In genomic region chr14:26905219-26905618, GRCh38 we compare ENCODE assay signal across 30 cellular contexts.
DNase-seq lines count a peak whose midpoint lies in the region; TF ChIP-seq lines count a peak whose summit lies in the region.
"Had no signal": no experiment of that assay in that cellular context is flagged by ENCODE, and none has a peak within 500 bp of the region (broad histone marks: within the 10 kb centered on the region; RNA-seq: fewer than 3 reads in every experiment).

No MANE protein-coding gene starts in this region.

- H3K4me3 Mint-ChIP-seq in neural crest cell (no peak overlapping the region), H9 (no peak overlapping the region)
- no peak overlapping the region for H3K4me3 Mint-ChIP-seq in CD4-positive, alpha-beta memory T cell
- H3K4me3 Mint-ChIP-seq: activated CD8-positive, alpha-beta T cell treated with anti-CD3 and anti-CD28 coated beads, Interleukin-2, amount 10 ng/mL, durations not matched to agents 7 days and 5 days; activated T-helper 17 cell treated with anti-CD3 and anti-CD28 coated beads, Interleukin-2, amount 50 U/mL, for 72 hours; CD4-positive, alpha-beta T cell; naive thymus-derived CD8-positive, alpha-beta T cell; stimulated activated naive CD8-positive, alpha-beta T cell treated with anti-CD3 and anti-CD28 coated beads, Interleukin-15, Interleukin-2, amounts not matched to agents 100 ng/mL and 50 ng/mL, for 24 hours had no signal

- no peak overlapping the region for H2BK12ac ChIP-seq in H9 (ENCODE audit: insufficient read length, low read depth, low read length)

- H4K91ac ChIP-seq in H9 (ENCODE audit: insufficient read length, low read depth, low read length): no peak overlapping the region

- H3K4me1 Mint-ChIP-seq in neural crest cell (no peaks in the 10 kb centered on the region), H9 (no peaks in the 10 kb centered on the region)
- H3K4me1 Mint-ChIP-seq in CD4-positive, alpha-beta memory T cell: no peaks in the 10 kb centered on the region
- H3K4me1 Mint-ChIP-seq: activated T-helper 17 cell treated with anti-CD3 and anti-CD28 coated beads, Interleukin-2, amount 50 U/mL, for 72 hours; naive thymus-derived CD8-positive, alpha-beta T cell had no signal

- H2BK5ac ChIP-seq in H9 (ENCODE audit: insufficient read length, low read length): no peak overlapping the region

- H3K56ac ChIP-seq in H9 (ENCODE audit: insufficient read length, low read depth, low read length): no peak overlapping the region

- no peaks in the 10 kb centered on the region for H3K23me2 ChIP-seq in H9 (ENCODE audit: insufficient read length, low read depth, low read length, poor library complexity, severe bottlenecking)

- no peak overlapping the region for H3K18ac ChIP-seq in H9 (ENCODE audit: insufficient read length, low read depth, low read length)

- intact Hi-C loops in CD4-positive, alpha-beta memory T cell (cut with micrococcal nuclease): no loop called here

- no peaks in the 10 kb centered on the region for H3K79me1 ChIP-seq in H9 (ENCODE audit: insufficient read depth, low read depth, low read length, poor library complexity, severe bottlenecking)

- no peak overlapping the region for H2BK15ac ChIP-seq in H9 (ENCODE audit: low read depth, low read length)

- H3K9ac ChIP-seq in H9 (ENCODE audit: extremely low read depth, insufficient read length, low read length): no peak overlapping the region

- H3K4me3 ChIP-seq in CD4-positive, alpha-beta memory T cell (ENCODE audit: low read length in 2 of 2): no peak overlapping the region
- H3K4me3 ChIP-seq: body of pancreas, dorsolateral prefrontal cortex, heart right ventricle, lower lobe of right lung, PC-9, spleen, thoracic aorta, uterus had no signal

- H2AK5ac ChIP-seq in H9 (ENCODE audit: insufficient read length, low read length): no peak overlapping the region

- H4K20me1 ChIP-seq in H9 (ENCODE audit: control insufficient read depth, insufficient read depth, insufficient read length): no peaks in the 10 kb centered on the region

- no peaks in the 10 kb centered on the region for H3K27me3 Mint-ChIP-seq in neural crest cell (ENCODE audit: low read depth)
- H3K27me3 Mint-ChIP-seq in CD4-positive, alpha-beta memory T cell: no peaks in the 10 kb centered on the region
- no peaks in the 10 kb centered on the region for H3K27me3 Mint-ChIP-seq in H9 (ENCODE audit: low read depth)
- H3K27me3 Mint-ChIP-seq: activated T-helper 17 cell treated with anti-CD3 and anti-CD28 coated beads, Interleukin-2, amount 50 U/mL, for 72 hours; CD4-positive, alpha-beta T cell; naive thymus-derived CD8-positive, alpha-beta T cell; stimulated activated naive CD8-positive, alpha-beta T cell treated with anti-CD3 and anti-CD28 coated beads, Interleukin-15, Interleukin-2, amounts not matched to agents 100 ng/mL and 50 ng/mL, for 24 hours had no signal

- CTCF ChIA-PET in CD4-positive, alpha-beta memory T cell (lab: Charles Lee; ENCODE audit: partially characterized antibody): no interaction called here

- WGBS in H9 (ENCODE audit: extremely low coverage, insufficient read length, low lambda C conversion rate): no CpG with 5 or more reads among the region's 3 CpGs

- H3K14ac ChIP-seq in H9 (ENCODE audit: insufficient read depth, low read length): no peak overlapping the region

- H3T11ph ChIP-seq in H9 (ENCODE audit: low read length): no peak overlapping the region

- no peak overlapping the region for H2AFZ ChIP-seq in H9 (ENCODE audit: low read length)
- H2AFZ ChIP-seq: PC-9 had no signal

- no peaks in the 10 kb centered on the region for H3K9me3 ChIP-seq in CD4-positive, alpha-beta memory T cell (ENCODE audit: control insufficient read depth in 1 of 2, low read length in 2 of 2)
- H3K9me3 ChIP-seq in H9 (ENCODE audit: control insufficient read depth, low read depth, low read length): no peaks in the 10 kb centered on the region
- H3K9me3 ChIP-seq: body of pancreas, thoracic aorta, uterus had no signal

- H3K4ac ChIP-seq in H9 (ENCODE audit: low read depth, low read length): no peak overlapping the region

- H3K4me1 ChIP-seq in CD4-positive, alpha-beta memory T cell (ENCODE audit: insufficient read depth, low read length): no peaks in the 10 kb centered on the region
- no peaks in the 10 kb centered on the region for H3K4me1 ChIP-seq in H9 (ENCODE audit: insufficient read depth, low read length)
- H3K4me1 ChIP-seq: body of pancreas, heart right ventricle, lower lobe of right lung, spleen, uterus had no signal

- H4K5ac ChIP-seq in H9 (ENCODE audit: insufficient read length, low read depth, low read length): no peak overlapping the region

- peaks cover 5% of the 10 kb centered on the region for H3K9me3 Mint-ChIP-seq in neural crest cell
- H3K9me3 Mint-ChIP-seq in CD4-positive, alpha-beta memory T cell: peaks cover 3 to 21% (median 12%) of the 10 kb centered on the region in 8 donors
- peaks cover 8 to 10% of the 10 kb centered on the region in 2 experiments for H3K9me3 Mint-ChIP-seq in H9

- no peak overlapping the region for H2BK120ac ChIP-seq in H9 (ENCODE audit: low read depth, low read length, poor library complexity, severe bottlenecking)

- H3K27me3 ChIP-seq in CD4-positive, alpha-beta memory T cell (ENCODE audit: insufficient read depth, low read length): no peaks in the 10 kb centered on the region
- no peaks in the 10 kb centered on the region for H3K27me3 ChIP-seq in H9 (ENCODE audit: insufficient read depth, low read length)
- H3K27me3 ChIP-seq: body of pancreas, dorsolateral prefrontal cortex, heart right ventricle, spleen, uterus had no signal

- no peak overlapping the region for H2BK20ac ChIP-seq in H9 (ENCODE audit: low read depth, low read length, poor library complexity, severe bottlenecking)

- POLR2A ChIA-PET in CD4-positive, alpha-beta memory T cell (lab: Charles Lee; ENCODE audit: partially characterized antibody): no interaction called here

- TF ChIP-seq CTCF in C4-2B (conservative IDR thresholded peaks at IDR 0.05) (peak; percentile 47), neural crest cell (conservative IDR thresholded peaks at IDR 0.05) (peak; percentile 50), H9 (conservative IDR thresholded peaks at IDR 0.05) (no peak)

- H3K79me2 ChIP-seq in H9 (ENCODE audit: insufficient read depth, low read length): no peaks in the 10 kb centered on the region

- no peaks in the 10 kb centered on the region for H3K36me3 ChIP-seq in CD4-positive, alpha-beta memory T cell (ENCODE audit: insufficient read depth, low read length)
- H3K36me3 ChIP-seq: heart right ventricle, lower lobe of right lung, spleen, thoracic aorta, uterus had no signal

- H3K27ac Mint-ChIP-seq in neural crest cell (ENCODE audit: unreplicated experiment) (no peak overlapping the region), H9 (no peak overlapping the region)
- H3K27ac Mint-ChIP-seq in CD4-positive, alpha-beta memory T cell: no peak overlapping the region
- H3K27ac Mint-ChIP-seq: activated CD8-positive, alpha-beta T cell treated with anti-CD3 and anti-CD28 coated beads, Interleukin-2, amount 10 ng/mL, durations not matched to agents 7 days and 5 days; activated T-helper 17 cell treated with anti-CD3 and anti-CD28 coated beads, Interleukin-2, amount 50 U/mL, for 72 hours; CD4-positive, alpha-beta T cell; naive thymus-derived CD8-positive, alpha-beta T cell; stimulated activated naive CD8-positive, alpha-beta T cell treated with anti-CD3 and anti-CD28 coated beads, Interleukin-15, Interleukin-2, amounts not matched to agents 100 ng/mL and 50 ng/mL, for 24 hours had no signal

- no peak overlapping the region for H3K4me2 ChIP-seq in H9 (ENCODE audit: insufficient read depth, insufficient read length, low read length)
- H3K4me2 ChIP-seq: PC-9 had no signal

- DNase-seq in NCI-H1092 treated with DMSO at 0.1 percent for 48 hours (lab: John Stamatoyannopoulos, UW): peak; percentile 22
- DNase-seq in NCI-H1092 (lab: John Stamatoyannopoulos, UW): no peak
- DNase-seq in RKO (ENCODE audit: low spot score): peak; percentile 13
- DNase-seq in neural crest cell (ENCODE audit: low read depth, low spot score): no peak
- no peak for DNase-seq in activated CD4-positive, CD25-positive, alpha-beta regulatory T cell (lab: John Stamatoyannopoulos, UW)
- DNase-seq in CD4-positive, alpha-beta memory T cell: no peak
- no peak for DNase-seq in H9
- DNase-seq: activated CD4-positive, alpha-beta T cell treated with anti-CD3 and anti-CD28 coated beads for 4 hours; activated CD8-positive, alpha-beta T cell treated with anti-CD3 and anti-CD28 coated beads, Interleukin-2, amount 10 ng/mL, durations not matched to agents 7 days and 5 days; activated naive CD4-positive, alpha-beta T cell treated with anti-CD3 and anti-CD28 coated beads, Interleukin-2, amount 50 U/mL, for 16 hours; body of pancreas; CD4-positive, alpha-beta T cell; dorsolateral prefrontal cortex; foreskin melanocyte; GOT3; heart right ventricle; lower lobe of right lung; naive thymus-derived CD8-positive, alpha-beta T cell; NCI-H2081 treated with DMSO at 0.1 percent for 48 hours; PC-9; retina; SHP77; spleen; stimulated activated CD4-positive, alpha-beta T cell treated with anti-CD3 and anti-CD28 coated beads, Interleukin-2, amount 100 ng/mL, for 24 hours; SW 1271; uterus had no signal

- no peak overlapping the region for H3K23ac ChIP-seq in H9 (ENCODE audit: insufficient read length, low read depth, low read length)

- H4K8ac ChIP-seq in H9 (replicated peaks; ENCODE audit: insufficient read length, low read depth, low read length): no peak overlapping the region

- H3K36me3 Mint-ChIP-seq in neural crest cell (ENCODE audit: low read depth) (peaks cover 5% of the 10 kb centered on the region), H9 (ENCODE audit: insufficient read depth in 1 of 3, low read depth in 3 of 3) (peaks cover 3 to 10% (median 5%) of the 10 kb centered on the region in 3 experiments)
- H3K36me3 Mint-ChIP-seq in CD4-positive, alpha-beta memory T cell: no peaks in the 10 kb centered on the region

- H3K27ac ChIP-seq in C4-2B: no peak overlapping the region
- no peak overlapping the region for H3K27ac ChIP-seq in CD4-positive, alpha-beta memory T cell (ENCODE audit: low read depth, low read length)
- no peak overlapping the region for H3K27ac ChIP-seq in H9 (ENCODE audit: insufficient read length, low read depth, low read length)
- H3K27ac ChIP-seq: body of pancreas, dorsolateral prefrontal cortex, heart right ventricle, lower lobe of right lung, PC-9, spleen, thoracic aorta, uterus had no signal

Comparison
In these comparisons a context has a peak if more than half of its experiments do, and no peak if none do; other contexts are left out.
1. DNase-seq: peak in NCI-H1092 treated with DMSO at 0.1 percent for 48 hours (single experiment) and RKO (single experiment); none in NCI-H1092 (single experiment), neural crest cell (single experiment), activated CD4-positive, CD25-positive, alpha-beta regulatory T cell (0 of 4), CD4-positive, alpha-beta memory T cell (0 of 5) and H9 (single experiment).